Comparison of ENCODE assay signal across 11 cellular contexts in the genomic region with DNA sequence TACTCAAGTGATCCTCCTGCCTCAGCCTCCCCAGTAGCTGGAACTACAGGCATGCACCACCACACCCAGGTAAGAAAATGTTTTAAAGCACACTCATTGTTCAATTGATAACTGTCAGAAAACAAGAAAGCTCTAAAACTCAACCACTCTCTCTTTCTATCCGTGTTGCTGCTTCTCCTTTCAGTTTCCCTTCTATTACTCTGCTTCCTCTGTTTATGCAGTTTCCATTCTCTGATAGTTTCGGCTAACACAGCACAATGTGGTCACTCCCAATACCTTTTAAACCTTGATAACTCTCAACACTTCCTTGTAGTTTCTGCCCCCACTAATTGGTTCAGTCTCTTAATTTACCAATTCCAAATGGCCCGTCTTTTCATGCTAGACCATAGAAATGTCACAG. TPM values are rescaled to one million over a fixed set of nuclear protein-coding genes. Genes with fewer than 3 reads are reported as not detected.
DNase-seq lines count a peak whose midpoint lies in the region; ATAC-seq and TF ChIP-seq lines count a peak whose summit lies in the region.
"Had no signal": no experiment of that assay in that cellular context is flagged by ENCODE, and none has a peak within 500 bp of the region (broad histone marks: within the 10 kb centered on the region; RNA-seq: fewer than 3 reads in every experiment).

No MANE protein-coding gene starts in this region.

- no peak for TF ChIP-seq CTCF in natural killer cell (IDR thresholded peaks at IDR 0.05)

- CTCF ChIA-PET in activated naive CD4-positive, alpha-beta T cell treated with anti-CD3 and anti-CD28 coated beads, Interleukin-2, amount 10 ng/mL, durations not matched to agents 7 days and 5 days (lab: Charles Lee), result interaction anchor here (0.6 kb wide), 1 partner anchor 42 kb away, joined by 3 read pairs; no protein-coding TSS in a partner anchor

- H3K27me3 Mint-ChIP-seq in natural killer cell (ENCODE audit: low read depth in 2 of 2), result peaks cover 0 to 2% of the 10 kb centered on the region in 2 donors
- peaks cover 13% of the 10 kb centered on the region for H3K27me3 Mint-ChIP-seq in activated naive CD4-positive, alpha-beta T cell treated with anti-CD3 and anti-CD28 coated beads, Interleukin-2, amount 10 ng/mL, durations not matched to agents 7 days and 5 days

- no peaks in the 10 kb centered on the region for H3K4me1 Mint-ChIP-seq in natural killer cell
- no peaks in the 10 kb centered on the region for H3K4me1 Mint-ChIP-seq in activated naive CD4-positive, alpha-beta T cell treated with anti-CD3 and anti-CD28 coated beads, Interleukin-2, amount 10 ng/mL, durations not matched to agents 7 days and 5 days

- H3K36me3 Mint-ChIP-seq in natural killer cell, result no peaks in the 10 kb centered on the region
- H3K36me3 Mint-ChIP-seq in activated naive CD4-positive, alpha-beta T cell treated with anti-CD3 and anti-CD28 coated beads, Interleukin-2, amount 10 ng/mL, durations not matched to agents 7 days and 5 days, result no peaks in the 10 kb centered on the region

- ATAC-seq in GM21717 (IDR thresholded peaks at IDR 0.05; ENCODE audit: unreplicated experiment) (peak; percentile 99), HG03442 (IDR thresholded peaks at IDR 0.05; ENCODE audit: unreplicated experiment) (peak; percentile 98), natural killer cell (peak in 2 of 3 donors; percentile 59 to 67)
- ATAC-seq: left lobe of liver had no signal

- intact Hi-C loops in natural killer cell (cut with micrococcal nuclease), result no loop called here

- H3K9me3 Mint-ChIP-seq in natural killer cell, result no peaks in the 10 kb centered on the region
- H3K9me3 Mint-ChIP-seq in activated naive CD4-positive, alpha-beta T cell treated with anti-CD3 and anti-CD28 coated beads, Interleukin-2, amount 10 ng/mL, durations not matched to agents 7 days and 5 days, result no peaks in the 10 kb centered on the region

- H3K27ac Mint-ChIP-seq in natural killer cell, result no peak overlapping the region
- no peak overlapping the region for H3K27ac Mint-ChIP-seq in activated naive CD4-positive, alpha-beta T cell treated with anti-CD3 and anti-CD28 coated beads, Interleukin-2, amount 10 ng/mL, durations not matched to agents 7 days and 5 days

- H3K4me3 Mint-ChIP-seq in natural killer cell, result no peak overlapping the region
- no peak overlapping the region for H3K4me3 Mint-ChIP-seq in activated naive CD4-positive, alpha-beta T cell treated with anti-CD3 and anti-CD28 coated beads, Interleukin-2, amount 10 ng/mL, durations not matched to agents 7 days and 5 days

- DNase-seq in SIG-M5 treated with dmso at 0.1 percent for 504 hours (lab: John Stamatoyannopoulos, UW; ENCODE audit: unreplicated experiment), result peak; percentile 68
- no peak for DNase-seq in SIG-M5 (lab: John Stamatoyannopoulos, UW)
- no peak for DNase-seq in natural killer cell
- no peak for DNase-seq in hepatic stellate cell (ENCODE audit: low spot score)
- no peak for DNase-seq in activated naive CD4-positive, alpha-beta T cell treated with anti-CD3 and anti-CD28 coated beads, Interleukin-2, amount 10 ng/mL, durations not matched to agents 7 days and 5 days
- no peak for DNase-seq in GF-D8 (lab: John Stamatoyannopoulos, UW)
- DNase-seq: NCI-H1436 treated with DMSO at 0.1 percent for 48 hours, transverse colon had no signal

RNA-seq across cellular contexts. Expression of a gene that starts 59.2 kb away (rescaled TPM):
- 10 to 100 TPM; 31.1 to 43.4 (median 38.6) TPM for total RNA-seq in natural killer cell
